ENCODE assay signal across 29 cellular contexts in genomic region chr6:25144919-25145318, GRCh38.
"Had no signal": no experiment of that assay in that cellular context is flagged by ENCODE, and none has a peak within 500 bp of the region (broad histone marks: within the 10 kb centered on the region; RNA-seq: fewer than 3 reads in every experiment).

No MANE protein-coding gene starts in this region.

- ATAC-seq: activated CD8-positive, alpha-beta T cell treated with anti-CD3 and anti-CD28 coated beads for 36 hours; activated naive CD4-positive, alpha-beta T cell treated with anti-CD3 and anti-CD28 coated beads, Interleukin-2, amount 50 U/mL, for 72 hours; activated T-cell treated with anti-CD3 and anti-CD28 coated beads, Interleukin-2, amount 50 U/mL, for 4 hours; activated T-cell treated with anti-CD3 and anti-CD28 coated beads, Interleukin-2, amount 50 U/mL, for 72 hours; body of pancreas had no signal

- H3K36me3 ChIP-seq: adrenal gland, brain microvascular endothelial cell, breast epithelium had no signal

- H3K27ac ChIP-seq: adrenal gland, body of pancreas, brain microvascular endothelial cell, breast epithelium, VCaP had no signal

- H3K27me3 Mint-ChIP-seq: activated B cell treated with CpG ODN at 0.5 μM for 24 hours; activated CD4-positive, alpha-beta memory T cell treated with anti-CD3 and anti-CD28 coated beads for 36 hours; activated CD4-positive, alpha-beta T cell treated with anti-CD3 and anti-CD28 coated beads, Interleukin-2, amount 10 ng/mL, durations not matched to agents 24 days and 14 days; activated CD8-positive, alpha-beta T cell treated with anti-CD3 and anti-CD28 coated beads for 36 hours; activated naive CD8-positive, alpha-beta T cell treated with anti-CD3 and anti-CD28 coated beads for 36 hours had no signal

- DNase-seq: activated B cell treated with CpG ODN at 0.5 μM for 24 hours; activated CD4-positive, alpha-beta memory T cell treated with anti-CD3 and anti-CD28 coated beads for 36 hours; activated CD4-positive, alpha-beta T cell treated with anti-CD3 and anti-CD28 coated beads for 4 hours; activated CD4-positive, alpha-beta T cell treated with anti-CD3 and anti-CD28 coated beads, Interleukin-2, amount 10 ng/mL, durations not matched to agents 24 days and 14 days; activated CD4-positive, alpha-beta T cell treated with anti-CD3 and anti-CD28 coated beads, Interleukin-2, amount 50 U/mL, for 1 hour; activated CD4-positive, alpha-beta T cell treated with anti-CD3 and anti-CD28 coated beads, Interleukin-2, amount 50 U/mL, for 4 hours; activated CD4-positive, CD25-positive, alpha-beta regulatory T cell treated with anti-CD3 and anti-CD28 coated beads, Interleukin-2, amount 50 U/mL, for 72 hours; activated CD8-positive, alpha-beta memory T cell treated with anti-CD3 and anti-CD28 coated beads, Interleukin-2, amount 50 U/mL, for 4 hours; activated CD8-positive, alpha-beta T cell treated with anti-CD3 and anti-CD28 coated beads for 36 hours; activated effector memory CD4-positive, alpha-beta T cell treated with anti-CD3 and anti-CD28 coated beads, Interleukin-2, amount 50 U/mL, for 16 hours; activated gamma-delta T cell treated with Interleukin-2 at 50 U/mL for 16 hours; activated naive CD4-positive, alpha-beta T cell; activated naive CD4-positive, alpha-beta T cell treated with anti-CD3 and anti-CD28 coated beads for 36 hours; activated naive CD4-positive, alpha-beta T cell treated with anti-CD3 and anti-CD28 coated beads, Interleukin-2, amount 50 U/mL, for 16 hours; activated naive CD8-positive, alpha-beta T cell treated with anti-CD3 and anti-CD28 coated beads for 36 hours; activated T-cell treated with anti-CD3 and anti-CD28 coated beads for 4 hours; activated T-cell treated with anti-CD3 and anti-CD28 coated beads, Interleukin-2, amount 50 U/mL, for 1 hour; activated T-cell treated with anti-CD3 and anti-CD28 coated beads, Interleukin-2, amount 50 U/mL, for 4 hours; activated T-cell treated with anti-CD3 and anti-CD28 coated beads, Interleukin-2, amount 50 U/mL, for 72 hours; adrenal gland; amniotic stem cell; aorta; body of pancreas; brain microvascular endothelial cell; central memory CD4-positive, alpha-beta T cell; T-helper 9 cell had no signal

- H3K4me3 Mint-ChIP-seq: activated B cell treated with CpG ODN at 0.5 μM for 24 hours; activated CD4-positive, alpha-beta memory T cell treated with anti-CD3 and anti-CD28 coated beads for 36 hours; activated CD8-positive, alpha-beta T cell treated with anti-CD3 and anti-CD28 coated beads for 36 hours; activated naive CD4-positive, alpha-beta T cell treated with anti-CD3 and anti-CD28 coated beads for 36 hours; activated naive CD8-positive, alpha-beta T cell treated with anti-CD3 and anti-CD28 coated beads for 36 hours; activated T-cell treated with anti-CD3 and anti-CD28 coated beads, Interleukin-2, amount 50 U/mL, for 4 hours; activated T-cell treated with anti-CD3 and anti-CD28 coated beads, Interleukin-2, amount 50 U/mL, for 72 hours had no signal

- H3K9me3 ChIP-seq: adrenal gland, body of pancreas, breast epithelium had no signal

- H3K27ac Mint-ChIP-seq: activated B cell treated with CpG ODN at 0.5 μM for 24 hours; activated CD4-positive, alpha-beta memory T cell treated with anti-CD3 and anti-CD28 coated beads for 36 hours; activated CD8-positive, alpha-beta T cell treated with anti-CD3 and anti-CD28 coated beads for 36 hours; activated naive CD4-positive, alpha-beta T cell treated with anti-CD3 and anti-CD28 coated beads for 36 hours; activated naive CD4-positive, alpha-beta T cell treated with anti-CD3 and anti-CD28 coated beads, Interleukin-2, amount 50 U/mL, for 72 hours; activated naive CD8-positive, alpha-beta T cell treated with anti-CD3 and anti-CD28 coated beads for 36 hours; activated T-cell treated with anti-CD3 and anti-CD28 coated beads, Interleukin-2, amount 50 U/mL, for 72 hours had no signal

- H3K36me3 Mint-ChIP-seq: activated CD4-positive, alpha-beta memory T cell treated with anti-CD3 and anti-CD28 coated beads for 36 hours had no signal
